Comparison of ENCODE assay signal across 8 cellular contexts in the genomic region with DNA sequence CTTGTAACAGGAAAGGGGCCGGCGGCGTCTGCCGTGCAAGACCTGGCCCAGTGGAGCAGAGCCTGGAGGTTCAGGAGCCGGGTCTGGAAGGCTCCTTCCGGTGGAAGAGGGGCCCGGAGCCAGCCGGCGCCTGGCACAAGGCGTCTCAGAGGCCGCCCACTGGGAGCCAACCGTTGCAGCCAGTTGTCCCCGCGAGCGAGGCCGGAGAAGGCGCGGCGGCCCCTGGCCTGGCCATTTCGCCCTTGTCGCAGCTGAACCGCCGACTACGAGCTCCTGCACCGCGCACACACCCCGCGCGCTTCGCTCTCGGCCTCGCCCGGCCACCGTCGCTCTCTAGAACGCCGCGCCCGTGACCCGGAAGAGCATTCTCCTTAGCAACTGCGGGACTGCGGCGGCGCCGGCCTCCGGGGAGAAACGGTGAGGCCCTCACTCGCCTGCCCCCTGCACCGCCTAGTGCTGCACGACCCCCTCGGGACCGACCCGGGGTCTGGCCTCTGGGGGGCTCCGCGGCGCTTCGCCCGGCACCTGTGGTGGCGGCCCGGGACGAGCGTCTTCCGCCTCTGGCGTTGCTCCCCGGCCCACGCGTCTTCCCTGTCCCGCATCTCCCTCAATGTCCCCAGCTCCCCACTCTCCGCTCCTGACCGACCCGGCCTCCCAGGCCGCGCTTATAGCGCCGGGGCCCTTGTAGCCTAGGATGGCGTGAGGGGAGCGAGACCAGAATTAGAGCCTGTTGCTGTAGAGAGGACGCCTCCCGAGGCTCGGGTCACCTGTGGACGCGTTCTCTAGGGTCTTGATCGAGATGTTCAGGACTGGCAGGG. TPM values are rescaled to one million over a fixed set of nuclear protein-coding genes. Genes with fewer than 3 reads are reported as not detected.
DNase-seq lines count a peak whose midpoint lies in the region; ATAC-seq lines count a peak whose summit lies in the region.

A gene with protein sequence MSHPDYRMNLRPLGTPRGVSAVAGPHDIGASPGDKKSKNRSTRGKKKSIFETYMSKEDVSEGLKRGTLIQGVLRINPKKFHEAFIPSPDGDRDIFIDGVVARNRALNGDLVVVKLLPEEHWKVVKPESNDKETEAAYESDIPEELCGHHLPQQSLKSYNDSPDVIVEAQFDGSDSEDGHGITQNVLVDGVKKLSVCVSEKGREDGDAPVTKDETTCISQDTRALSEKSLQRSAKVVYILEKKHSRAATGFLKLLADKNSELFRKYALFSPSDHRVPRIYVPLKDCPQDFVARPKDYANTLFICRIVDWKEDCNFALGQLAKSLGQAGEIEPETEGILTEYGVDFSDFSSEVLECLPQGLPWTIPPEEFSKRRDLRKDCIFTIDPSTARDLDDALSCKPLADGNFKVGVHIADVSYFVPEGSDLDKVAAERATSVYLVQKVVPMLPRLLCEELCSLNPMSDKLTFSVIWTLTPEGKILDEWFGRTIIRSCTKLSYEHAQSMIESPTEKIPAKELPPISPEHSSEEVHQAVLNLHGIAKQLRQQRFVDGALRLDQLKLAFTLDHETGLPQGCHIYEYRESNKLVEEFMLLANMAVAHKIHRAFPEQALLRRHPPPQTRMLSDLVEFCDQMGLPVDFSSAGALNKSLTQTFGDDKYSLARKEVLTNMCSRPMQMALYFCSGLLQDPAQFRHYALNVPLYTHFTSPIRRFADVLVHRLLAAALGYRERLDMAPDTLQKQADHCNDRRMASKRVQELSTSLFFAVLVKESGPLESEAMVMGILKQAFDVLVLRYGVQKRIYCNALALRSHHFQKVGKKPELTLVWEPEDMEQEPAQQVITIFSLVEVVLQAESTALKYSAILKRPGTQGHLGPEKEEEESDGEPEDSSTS (plus strand): TSS at position 365 of the 818 bp plus-strand sequence. CDS start 53,215 bp downstream, outside the sequence.

- peak within 1 kb of the TSS; percentile 55 for H2BK5ac ChIP-seq in mesendoderm (ENCODE audit: low read length)

- H3K4me1 ChIP-seq in endocrine pancreas (ENCODE audit: control insufficient read depth, insufficient read depth, low read length) = peaks cover 4% of the 10 kb centered on the region
- peaks cover 2% of the 10 kb centered on the region for H3K4me1 ChIP-seq in mesendoderm (ENCODE audit: control insufficient read depth, low read depth, low read length)

- ATAC-seq in GM19468 (IDR thresholded peaks at IDR 0.05; ENCODE audit: extremely low read depth, unreplicated experiment) = peak; percentile 88

- H3K23ac ChIP-seq in mesendoderm (ENCODE audit: low read length) = peak within 1 kb of the TSS; percentile 66

- peak within 1 kb of the TSS; percentile 61 for H3K4ac ChIP-seq in mesendoderm (ENCODE audit: low read depth, low read length)

- no peaks in the 10 kb centered on the region for H3K9me3 ChIP-seq in endocrine pancreas (ENCODE audit: control insufficient read depth, low read length)

- H2AK5ac ChIP-seq in mesendoderm (ENCODE audit: low read length) = no peak within 1 kb of the TSS

- H3K36me3 ChIP-seq in endocrine pancreas (ENCODE audit: control insufficient read depth, insufficient read depth, low read length) = no peaks in the 10 kb centered on the region
- H3K36me3 ChIP-seq in mesendoderm (ENCODE audit: control insufficient read depth, insufficient read depth, low read length) = no peaks in the 10 kb centered on the region

- DNase-seq in CMK (ENCODE audit: low read depth) (peak; percentile 62), HS-5 (ENCODE audit: low read depth) (peak; percentile 33), NOMO-1 (lab: John Stamatoyannopoulos, UW; ENCODE audit: unreplicated experiment in 2 of 2) (peak; percentile 83 to 85), mesendoderm (peak; percentile 92)
- DNase-seq in activated CD8-positive, alpha-beta memory T cell treated with anti-CD3 and anti-CD28 coated beads for 48 hours (ENCODE audit: low read depth in 2 of 3, low spot score in 2 of 3) = peak; percentile 49 to 54 (median 53)
- peak; percentile 52 for DNase-seq in stimulated activated CD8-positive, alpha-beta memory T cell treated with anti-CD3 and anti-CD28 coated beads, Interleukin-15, amount 100 ng/mL, for 1 hour (ENCODE audit: low read depth)

- peak within 1 kb of the TSS; percentile 91 for H4K5ac ChIP-seq in mesendoderm (ENCODE audit: low read length)

- peaks cover 2% of the 10 kb centered on the region for H3K79me2 ChIP-seq in mesendoderm (ENCODE audit: control insufficient read depth, insufficient read depth, low read length)

- WGBS in mesendoderm (ENCODE audit: extremely low coverage, insufficient coverage, low lambda C conversion rate) = no CpG with 5 or more reads among the region's 83 CpGs

- H3K27ac ChIP-seq in mesendoderm (ENCODE audit: low read depth, low read length) = peak within 1 kb of the TSS; percentile 33

- H2BK15ac ChIP-seq in mesendoderm (replicated peaks; ENCODE audit: low read depth) = no peak within 1 kb of the TSS

- H2BK120ac ChIP-seq in mesendoderm (ENCODE audit: low read depth, low read length) = no peak within 1 kb of the TSS

- peaks cover 6% of the 10 kb centered on the region for H3K79me1 ChIP-seq in mesendoderm (ENCODE audit: low read length)

- H3K9ac ChIP-seq in endocrine pancreas (ENCODE audit: control insufficient read depth, insufficient read depth, low read length) (peak within 1 kb of the TSS; percentile 82), mesendoderm (ENCODE audit: low read length) (peak within 1 kb of the TSS; percentile 91)

- H4K8ac ChIP-seq in mesendoderm (ENCODE audit: low read depth, low read length) = peak within 1 kb of the TSS; percentile 69

- H3K56ac ChIP-seq in mesendoderm (ENCODE audit: low read length) = peak within 1 kb of the TSS; percentile 97

- H3K4me2 ChIP-seq in mesendoderm (ENCODE audit: low read length) = peak within 1 kb of the TSS; percentile 77

- H3K27me3 ChIP-seq in endocrine pancreas (ENCODE audit: control insufficient read depth, insufficient read depth, low read length) (no peaks in the 10 kb centered on the region), mesendoderm (ENCODE audit: insufficient read depth, low read length, poor library complexity) (no peaks in the 10 kb centered on the region)

- peak within 1 kb of the TSS; percentile 85 for H3K18ac ChIP-seq in mesendoderm (ENCODE audit: low read length)

- peak within 1 kb of the TSS; percentile 78 for H3K4me3 ChIP-seq in endocrine pancreas (ENCODE audit: control insufficient read depth, insufficient read depth, low read length)
- H3K4me3 ChIP-seq in mesendoderm (ENCODE audit: low read length) = peak within 1 kb of the TSS; percentile 95

RNA-seq across cellular contexts. Expression of the gene that starts here (rescaled TPM):
- polyA plus RNA-seq in mesendoderm (2013, experiment 1 of 2) = 8.9 TPM
- 9.4 TPM for polyA plus RNA-seq in mesendoderm (2013, experiment 2 of 2)

Comparison
In these comparisons a context has a peak if more than half of its experiments do, and no peak if none do; other contexts are left out.
1. Peak in every context shown above with its lines: DNase-seq, ATAC-seq, H3K4me3 ChIP-seq and H3K27ac ChIP-seq.
2. DNase-seq: peak in every context shown above with its lines; median percentile 92 in mesendoderm; 84 in NOMO-1; 62 in CMK; 53 in activated CD8-positive, alpha-beta memory T cell treated with anti-CD3 and anti-CD28 coated beads for 48 hours; 52 in stimulated activated CD8-positive, alpha-beta memory T cell treated with anti-CD3 and anti-CD28 coated beads, Interleukin-15, amount 100 ng/mL, for 1 hour; 33 in HS-5.